Comparison of ENCODE assay signal across 9 cellular contexts in genomic region chr3:121998030-121998580, GRCh38. TPM values are rescaled to one million over a fixed set of nuclear protein-coding genes. Genes with fewer than 3 reads are reported as not detected.
A peak's percentile ranks its signal among the peaks of the same experiment; 100 is the strongest.
DNase-seq lines count a peak whose midpoint lies in the region; ATAC-seq, FAIRE-seq and TF ChIP-seq lines count a peak whose summit lies in the region.
"Had no signal": no experiment of that assay in that cellular context is flagged by ENCODE, and none has a peak within 500 bp of the region (broad histone marks: within the 10 kb centered on the region; RNA-seq: fewer than 3 reads in every experiment).

No MANE protein-coding gene starts in this region.

- POLR2A ChIA-PET in GM12878 (lab: Charles Lee): interaction anchor here (0.7 to 9.1 kb wide), 10 partner anchors 14 to 260 kb away, joined by 3 to 120 read pairs (median 4); partner anchors contain the start of gene ILDR1

- H2AFZ ChIP-seq in GM12878 (ENCODE audit: control insufficient read depth, low read depth, low read length): no peak overlapping the region; the same call in 1 of the 2 replicates
- peak overlapping the region; percentile 43 for H2AFZ ChIP-seq in osteoblast (ENCODE audit: low read length)

- intact Hi-C loops in GM12878 (cut with micrococcal nuclease; ENCODE audit: unreplicated experiment): loop anchor here (5.0 to 10.0 kb wide), 5 partner anchors 34 to 451 kb away; partner anchors contain the start of genes CD86, HCLS1 and POLQ

- CTCF ChIA-PET in GM12878 (lab: Yijun Ruan, JAX): interaction anchor here (0.7 to 4.9 kb wide), 9 partner anchors 14 to 264 kb away, joined by 3 to 57 read pairs (median 32); partner anchors contain the start of gene CD86

- in situ Hi-C loops in GM12878 (cut with MboI): loop anchor here (5.0 kb wide), 1 partner anchor 451 kb away; the partner anchor contains the start of gene POLQ

- H3K36me3 Mint-ChIP-seq in IgD-negative memory B cell: peaks cover 3% of the 10 kb centered on the region

- H3K27me3 ChIP-seq in GM12878 (replicated peaks in 1 of 2; ENCODE audit: control insufficient read depth in 2 of 2, insufficient read depth in 2 of 2, low read length in 1 of 2) (no peaks in the 10 kb centered on the region), osteoblast (ENCODE audit: insufficient read depth, low read length) (no peaks in the 10 kb centered on the region)

- H3K9me3 Mint-ChIP-seq in IgD-negative memory B cell: no peaks in the 10 kb centered on the region

- TF ChIP-seq EP300 in GM12878 (IDR thresholded peaks at IDR 0.05; ENCODE audit: borderline replicate concordance in 1 of 2, control insufficient read depth in 1 of 2, low read depth in 2 of 2, low read length in 2 of 2): peak; percentile 47 to 59; a peak in 2 of 4 replicates

- SMC1A ChIA-PET in GM12878 (lab: Charles Lee; ENCODE audit: uncharacterized antibody, unreplicated experiment): interaction anchor here (0.6 to 28.1 kb wide), 13 partner anchors 9 to 522 kb away, joined by 3 to 882 read pairs (median 11); partner anchors contain the start of genes CD86 and ILDR1

- 20% methylated on average over 4 of the region's 4 CpGs for WGBS in GM12878 (ENCODE audit: insufficient coverage, insufficient replicate concordance, low lambda C conversion rate, missing lambda C conversion rate)

- H3K4me3 Mint-ChIP-seq in IgD-negative memory B cell: peak overlapping the region in 3 of 4 donors; percentile 3 to 70 (median 41)

- no peak for TF ChIP-seq RAD21 in GM12878 (IDR thresholded peaks at IDR 0.05; ENCODE audit: insufficient read depth, low read depth, low read length)

- no peaks in the 10 kb centered on the region for H3K9me3 ChIP-seq in GM12878 (replicated peaks; ENCODE audit: control insufficient read depth, insufficient read depth, low read length)
- no peaks in the 10 kb centered on the region for H3K9me3 ChIP-seq in osteoblast (ENCODE audit: low read depth, low read length)

- peaks cover 2% of the 10 kb centered on the region for H3K79me2 ChIP-seq in GM12878 (ENCODE audit: control insufficient read depth, insufficient read depth, low read length)
- no peaks in the 10 kb centered on the region for H3K79me2 ChIP-seq in osteoblast (ENCODE audit: insufficient read depth, low read length)

- RAD21 ChIA-PET in GM12878 (lab: Charles Lee; ENCODE audit: unreplicated experiment): interaction anchor here (0.5 to 12.6 kb wide), 17 partner anchors 14 to 261 kb away, joined by 3 to 137 read pairs (median 4); partner anchors contain the start of genes CD86 and ILDR1

- BruUV-seq in GM12878 (replicated peaks; lab: Mats Ljungman, UMichigan): no TSS peak

- FAIRE-seq in GM12878 (lab: Jason Lieb, UNC): no peak

- H3K27ac Mint-ChIP-seq in IgD-negative memory B cell: peak overlapping the region; percentile 17 to 74 (median 67)

- TF ChIP-seq POLR2A in GM12878 (IDR thresholded peaks at IDR 0.05; ENCODE audit: low read depth, low read length): no peak

- DNase-seq in GM12878 (ENCODE audit: low read depth, low spot score) (no peak), osteoblast (ENCODE audit: insufficient read length, low spot score, missing footprints) (no peak), NCI-H82 (lab: John Stamatoyannopoulos, UW) (no peak), DMS53 (lab: John Stamatoyannopoulos, UW) (no peak)
- DNase-seq: caudate nucleus had no signal

- H3K4me2 ChIP-seq in GM12878 (ENCODE audit: control insufficient read depth, insufficient read depth): peak overlapping the region; percentile 32
- no peak overlapping the region for H3K4me2 ChIP-seq in osteoblast (ENCODE audit: insufficient read depth, low read length)

- H3K9ac ChIP-seq in GM12878 (ENCODE audit: control insufficient read depth, insufficient read depth, low read length): no peak overlapping the region; the same call in 1 of the 2 replicates

- H3K36me3 ChIP-seq in GM12878 (ENCODE audit: control insufficient read depth in 2 of 2, insufficient read depth in 2 of 2, low read length in 1 of 2) (peaks cover 13 to 25% of the 10 kb centered on the region in 2 experiments), osteoblast (ENCODE audit: insufficient read depth, low read length) (no peaks in the 10 kb centered on the region)

- no peaks in the 10 kb centered on the region for H3K27me3 Mint-ChIP-seq in IgD-negative memory B cell

- no peak overlapping the region for H3K4me3 ChIP-seq in GM12878
- H3K4me3 ChIP-seq in osteoblast (ENCODE audit: insufficient read depth, low read length): no peak overlapping the region

- peaks cover 55 to 75% (median 57%) of the 10 kb centered on the region in 3 donors for H3K4me1 Mint-ChIP-seq in IgD-negative memory B cell

- H3K27ac ChIP-seq in GM12878 (ENCODE audit: control insufficient read depth, insufficient read depth): peak overlapping the region; percentile 67
- H3K27ac ChIP-seq in osteoblast (ENCODE audit: low read depth, low read length): peak overlapping the region; percentile 25

- H3K4me1 ChIP-seq in GM12878 (ENCODE audit: control insufficient read depth, insufficient read depth, low read length): peaks cover 80% of the 10 kb centered on the region
- H3K4me1 ChIP-seq in osteoblast (ENCODE audit: insufficient read depth, low read length): peaks cover 24% of the 10 kb centered on the region

- H4K20me1 ChIP-seq in GM12878 (ENCODE audit: control insufficient read depth, insufficient read depth) (no peaks in the 10 kb centered on the region; the same call in 1 of the 2 replicates), osteoblast (ENCODE audit: insufficient read depth, low read length) (no peaks in the 10 kb centered on the region)

- TF ChIP-seq CTCF in GM12878 (IDR thresholded peaks at IDR 0.05 in 2 of 3, conservative IDR thresholded peaks at IDR 0.05 in 1 of 3; ENCODE audit: control insufficient read depth in 2 of 3, extremely low read depth in 1 of 3, insufficient read depth in 1 of 3, low read depth in 3 of 3, low read length in 3 of 3): no peak
- no peak for TF ChIP-seq CTCF in osteoblast (IDR thresholded peaks at IDR 0.05; ENCODE audit: extremely low read depth, low read depth, low read length)

- ATAC-seq in GM19351 (IDR thresholded peaks at IDR 0.05; ENCODE audit: unreplicated experiment): peak; percentile 45
- ATAC-seq in GM12878: peak; percentile 37
- no peak for ATAC-seq in GM18868 (IDR thresholded peaks at IDR 0.05; ENCODE audit: unreplicated experiment)
- ATAC-seq: Panc1 had no signal

TF ChIP-seq in GM12878, 131 proteins besides CTCF, POLR2A, EP300 and RAD21 (continues in another document):
- no peak for TF ChIP-seq ZNF274 (IDR thresholded peaks at IDR 0.05; ENCODE audit: insufficient read depth, insufficient read length)
- TF ChIP-seq BCL11A (IDR thresholded peaks at IDR 0.05; ENCODE audit: low read depth, low read length): peak; percentile 78; the same call in 1 of the 2 replicates
- TF ChIP-seq BCL3 (IDR thresholded peaks at IDR 0.05; ENCODE audit: borderline replicate concordance, insufficient read depth, low read depth, low read length, poor library complexity, severe bottlenecking): peak; percentile 61
- no peak for TF ChIP-seq MYB (IDR thresholded peaks at IDR 0.05; ENCODE audit: borderline replicate concordance, low read depth, low read length)
- peak; percentile 75 for TF ChIP-seq RUNX3 (IDR thresholded peaks at IDR 0.05; ENCODE audit: low read length)

RNA-seq across cellular contexts. Expression of gene ILDR1, which starts 23.9 kb away (rescaled TPM):
- polyA plus RNA-seq in IgD-negative memory B cell: 4.0 TPM
- 20.8 and 24.7 TPM in 2 replicates for total RNA-seq in GM12878 (2013; cell fraction: nucleolus; rRNA removed)
- 8.4 and 9.7 TPM in 2 replicates for total RNA-seq in GM12878 (2014; rRNA removed)
- total RNA-seq in GM12878 (2014; rRNA removed; fragmentation: Illumina TruSeq; extraction: Trizol): 5.1 and 5.3 TPM in 2 replicates
- total RNA-seq in GM12878 (2021): 7.4 and 7.8 TPM in 2 replicates
- 2.3 TPM for polyA plus RNA-seq in GM12878 (2011; ENCODE audit: low read depth)
- 12.0 and 12.4 TPM in 2 replicates for polyA plus RNA-seq in GM12878 (2011; rRNA removed)
- polyA plus RNA-seq in GM12878 (2011; cell fraction: cytosol; rRNA removed): 15.0 and 17.7 TPM in 2 replicates
- 12.5 and 16.8 TPM in 2 replicates for polyA plus RNA-seq in GM12878 (2011; cell fraction: nucleus; rRNA removed)
- polyA plus RNA-seq in GM12878 (2012): 4.5 and 7.5 TPM in 2 replicates
- 5.6 and 6.2 TPM in 2 replicates for polyA plus RNA-seq in GM12878 (2014; fragmentation: Illumina TruSeq; extraction: Trizol)
- polyA plus RNA-seq in GM12878 (2014; fragmentation: Nextera tagmentation; extraction: Ambion mirVana): 1 to 10 TPM; 1.3 to 1.8 TPM
- polyA plus RNA-seq in GM12878 (2014; rRNA removed): 7.9 and 8.2 TPM in 2 replicates
- polyA plus RNA-seq in GM12878 (2016; fragmentation: Nextera tagmentation; extraction: Ambion mirVana): 1 to 10 TPM; 6.6 to 7.5 TPM
- polyA minus RNA-seq in GM12878 (2011; rRNA and poly(A)+ RNA removed): 45.2 and 60.4 TPM in 2 replicates
- 9.6 and 15.1 TPM in 2 replicates for polyA minus RNA-seq in GM12878 (2011; cell fraction: cytosol; rRNA and poly(A)+ RNA removed)
- 20.7 and 37.2 TPM in 2 replicates for polyA minus RNA-seq in GM12878 (2011; cell fraction: nucleus; rRNA and poly(A)+ RNA removed)
- not detected in 2 replicates for total RNA-seq in osteoblast

RNA-seq across cellular contexts. Expression of gene CD86, which starts 57.1 kb away (rescaled TPM):
- 85.1 TPM for polyA plus RNA-seq in IgD-negative memory B cell
- total RNA-seq in GM12878 (2013; cell fraction: nucleolus; rRNA removed): 126 and 130 TPM in 2 replicates
- total RNA-seq in GM12878 (2014; rRNA removed): 40.9 and 50.5 TPM in 2 replicates
- 57.6 and 58.8 TPM in 2 replicates for total RNA-seq in GM12878 (2014; rRNA removed; fragmentation: Illumina TruSeq; extraction: Trizol)
- total RNA-seq in GM12878 (2021): 41.9 and 49.8 TPM in 2 replicates
- 18.9 TPM for polyA plus RNA-seq in GM12878 (2011; ENCODE audit: low read depth)
- polyA plus RNA-seq in GM12878 (2011; rRNA removed): 100 and 126 TPM in 2 replicates
- 49.2 and 59.8 TPM in 2 replicates for polyA plus RNA-seq in GM12878 (2011; cell fraction: cytosol; rRNA removed)
- 32.9 and 37.0 TPM in 2 replicates for polyA plus RNA-seq in GM12878 (2011; cell fraction: nucleus; rRNA removed)
- polyA plus RNA-seq in GM12878 (2012): 18.5 and 26.0 TPM in 2 replicates
- polyA plus RNA-seq in GM12878 (2014; fragmentation: Illumina TruSeq; extraction: Trizol): 75.1 and 112 TPM in 2 replicates
- polyA plus RNA-seq in GM12878 (2014; fragmentation: Nextera tagmentation; extraction: Ambion mirVana): 10 to 100 TPM; 68.0 to 79.5 TPM
- polyA plus RNA-seq in GM12878 (2014; rRNA removed): 40.6 and 50.0 TPM in 2 replicates
- 10 to 100 TPM; 48.5 to 53.5 TPM for polyA plus RNA-seq in GM12878 (2016; fragmentation: Nextera tagmentation; extraction: Ambion mirVana)
- polyA minus RNA-seq in GM12878 (2011; rRNA and poly(A)+ RNA removed): 63.2 and 76.4 TPM in 2 replicates
- polyA minus RNA-seq in GM12878 (2011; cell fraction: cytosol; rRNA and poly(A)+ RNA removed): 14.0 and 20.2 TPM in 2 replicates
- 45.3 and 52.9 TPM in 2 replicates for polyA minus RNA-seq in GM12878 (2011; cell fraction: nucleus; rRNA and poly(A)+ RNA removed)
- 0.29 TPM in 1 of 2 replicates, not detected in the other for total RNA-seq in osteoblast

Comparison
In these comparisons a context has a peak if more than half of its experiments do, and no peak if none do; other contexts are left out.
1. RNA of gene CD86, which starts 57.1 kb away (total RNA-seq): 40.9 to 130 TPM in GM12878; 0.29 TPM in osteoblast; every median in the first group is over 10 times any median in the second.